ENCODE assay signal across 12 cellular contexts in the genomic region with DNA sequence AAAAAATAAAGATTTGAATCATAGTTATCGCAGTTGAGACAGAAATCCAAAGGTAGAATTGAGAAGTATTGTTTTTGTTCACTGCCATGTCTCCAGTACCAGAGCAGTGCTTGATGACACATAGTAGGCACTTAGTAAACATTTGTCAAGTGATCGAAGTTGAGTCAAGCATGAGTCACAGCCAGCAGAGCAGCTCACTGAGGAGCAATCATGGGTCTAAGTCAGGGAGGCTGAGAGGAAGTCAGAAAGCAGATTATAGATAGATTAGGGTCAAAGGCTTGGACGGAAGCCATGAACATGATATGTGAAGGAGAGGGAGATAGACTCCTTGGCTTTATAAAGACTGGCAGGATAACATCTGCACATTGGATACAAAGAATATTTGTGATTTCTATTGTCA.
DNase-seq lines count a peak whose midpoint lies in the region; ATAC-seq and TF ChIP-seq lines count a peak whose summit lies in the region.
"Had no signal": no experiment of that assay in that cellular context is flagged by ENCODE, and none has a peak within 500 bp of the region (broad histone marks: within the 10 kb centered on the region; RNA-seq: fewer than 3 reads in every experiment).

No MANE protein-coding gene starts in this region.

- no peaks in the 10 kb centered on the region for H3K36me3 ChIP-seq in SK-N-MC (ENCODE audit: insufficient read depth, low read length)
- H3K36me3 ChIP-seq in fibroblast of lung (ENCODE audit: control insufficient read depth, insufficient read depth, low read length), result no peaks in the 10 kb centered on the region
- H3K36me3 ChIP-seq: BLaER1 treated with 17β-estradiol and CSF1 and Interleukin-3, amounts not matched to agents 10 nM and 100 nM had no signal

- peak overlapping the region; percentile 53 for H3K9ac ChIP-seq in SK-N-MC (ENCODE audit: insufficient read length)
- H3K9ac ChIP-seq in fibroblast of lung (ENCODE audit: insufficient read depth, low read length), result no peak overlapping the region
- H3K9ac ChIP-seq: BLaER1 treated with 17β-estradiol and CSF1 and Interleukin-3, amounts not matched to agents 10 nM and 100 nM had no signal

- H3K27me3 ChIP-seq in fibroblast of lung (ENCODE audit: control insufficient read depth, insufficient read depth, low read length), result no peaks in the 10 kb centered on the region
- H3K27me3 ChIP-seq: BLaER1 treated with 17β-estradiol and CSF1 and Interleukin-3, amounts not matched to agents 10 nM and 100 nM had no signal

- no peaks in the 10 kb centered on the region for H3K79me2 ChIP-seq in fibroblast of lung (ENCODE audit: control insufficient read depth, insufficient read depth, low read length)

- TF ChIP-seq CTCF in fibroblast of lung (conservative IDR thresholded peaks at IDR 0.05 in 1 of 2, IDR thresholded peaks at IDR 0.05 in 1 of 2; ENCODE audit: low read depth in 1 of 2, low read length in 2 of 2) (no peak), omental fat pad (IDR thresholded peaks at IDR 0.05) (no peak)

- H2AFZ ChIP-seq in fibroblast of lung (ENCODE audit: low read length), result no peak overlapping the region

- H3K27ac ChIP-seq in SK-N-MC, result peak overlapping the region; percentile 93
- no peak overlapping the region for H3K27ac ChIP-seq in fibroblast of lung (ENCODE audit: insufficient read depth, low read length)
- H3K27ac ChIP-seq: BLaER1 treated with 17β-estradiol and CSF1 and Interleukin-3, amounts not matched to agents 10 nM and 100 nM; skin epidermis had no signal

- peak; percentile 59 for DNase-seq in stimulated activated CD4-positive, alpha-beta T cell treated with anti-CD3 and anti-CD28 coated beads, Interleukin-1b, Interleukin-23, amount 100 ng/mL, for 48 hours
- DNase-seq in stimulated activated CD4-positive, alpha-beta T cell treated with anti-CD3 and anti-CD28 coated beads, Interleukin-12 subunit alpha, Interleukin-12 subunit beta, amount 100 ng/mL, for 4 hours, result no peak
- no peak for DNase-seq in SK-N-MC (ENCODE audit: low read depth, low spot score)
- peak; percentile 42 to 56 for DNase-seq in fibroblast of lung (ENCODE audit: low read depth in 2 of 2)
- no peak for DNase-seq in ureter (ENCODE audit: low spot score)
- DNase-seq in NCI-H524 treated with DMSO at 0.1 percent for 48 hours (lab: John Stamatoyannopoulos, UW), result no peak
- DNase-seq in omental fat pad (ENCODE audit: low spot score), result no peak
- DNase-seq: activated CD4-positive, alpha-beta T cell treated with anti-CD3 and anti-CD28 coated beads, Interleukin-2, amount 50 U/mL, for 1 hour; NCI-H1048 had no signal

- ATAC-seq in HG02981 (IDR thresholded peaks at IDR 0.05; ENCODE audit: unreplicated experiment) (no peak), omental fat pad (ENCODE audit: low FRiP score) (no peak)

- H3K9me3 ChIP-seq in SK-N-MC (ENCODE audit: low read depth, low read length), result no peaks in the 10 kb centered on the region
- H3K9me3 ChIP-seq in fibroblast of lung (ENCODE audit: control insufficient read depth, insufficient read depth, low read depth, low read length), result no peaks in the 10 kb centered on the region
- H3K9me3 ChIP-seq: BLaER1 treated with 17β-estradiol and CSF1 and Interleukin-3, amounts not matched to agents 10 nM and 100 nM had no signal

- H3K4me1 ChIP-seq in fibroblast of lung (ENCODE audit: control insufficient read depth, extremely low read depth, insufficient read depth, low read length), result no peaks in the 10 kb centered on the region

- H3K4me2 ChIP-seq in fibroblast of lung (ENCODE audit: extremely low read depth, insufficient read depth, low read length), result no peak overlapping the region
- H3K4me2 ChIP-seq: BLaER1 treated with 17β-estradiol and CSF1 and Interleukin-3, amounts not matched to agents 10 nM and 100 nM had no signal

- H3K4me3 ChIP-seq in SK-N-MC (peak overlapping the region; percentile 62), fibroblast of lung (replicated peaks in 1 of 4; ENCODE audit: control extremely low read depth in 1 of 4, insufficient read depth in 1 of 4, low read depth in 3 of 4, low read length in 4 of 4) (no peak overlapping the region)
- H3K4me3 ChIP-seq: BLaER1 treated with 17β-estradiol and CSF1 and Interleukin-3, amounts not matched to agents 10 nM and 100 nM; skin epidermis had no signal

- no peaks in the 10 kb centered on the region for H4K20me1 ChIP-seq in fibroblast of lung (ENCODE audit: control insufficient read depth, extremely low read depth, insufficient read depth, low read length)
- H4K20me1 ChIP-seq: BLaER1 treated with 17β-estradiol and CSF1 and Interleukin-3, amounts not matched to agents 10 nM and 100 nM had no signal

Comparison
In these comparisons a context has a peak if more than half of its experiments do, and no peak if none do; other contexts are left out.
1. DNase-seq: peak in stimulated activated CD4-positive, alpha-beta T cell treated with anti-CD3 and anti-CD28 coated beads, Interleukin-1b, Interleukin-23, amount 100 ng/mL, for 48 hours (single experiment) and fibroblast of lung (2 of 2); none in stimulated activated CD4-positive, alpha-beta T cell treated with anti-CD3 and anti-CD28 coated beads, Interleukin-12 subunit alpha, Interleukin-12 subunit beta, amount 100 ng/mL, for 4 hours (single experiment), SK-N-MC (single experiment), ureter (single experiment), NCI-H524 treated with DMSO at 0.1 percent for 48 hours (single experiment) and omental fat pad (single experiment).